ENCODE assay signal across 7 cellular contexts in the genomic region with DNA sequence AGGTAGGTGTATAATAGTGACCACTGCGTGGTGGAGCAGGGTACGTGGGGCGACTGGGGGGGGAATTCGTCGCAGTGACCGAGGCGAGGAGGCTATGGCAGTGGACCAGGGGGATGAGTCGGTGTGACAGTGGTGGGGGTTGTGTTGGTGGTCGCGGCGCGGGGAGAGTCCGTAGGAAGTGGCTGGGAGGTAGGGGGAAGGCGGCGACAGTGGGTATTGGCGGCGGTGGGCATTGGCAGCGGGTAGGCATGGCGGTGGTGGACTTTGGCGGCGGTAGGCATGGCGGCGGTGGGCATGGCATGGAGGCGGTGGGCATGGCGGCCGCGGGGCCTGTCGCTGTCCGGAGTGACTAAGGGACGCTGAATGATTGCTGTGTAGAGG. TPM values are rescaled to one million over a fixed set of nuclear protein-coding genes. Genes with fewer than 3 reads are reported as not detected.
DNase-seq lines count a peak whose midpoint lies in the region; ATAC-seq and TF ChIP-seq lines count a peak whose summit lies in the region.

No MANE protein-coding gene starts in this region.

- TF ChIP-seq CTCF in LNCaP clone FGC (IDR thresholded peaks at IDR 0.05; ENCODE audit: control insufficient read depth, extremely low read depth, insufficient read depth) (no peak), fibroblast of villous mesenchyme (IDR thresholded peaks at IDR 0.05; ENCODE audit: insufficient read depth, low read depth, low read length) (no peak), omental fat pad (IDR thresholded peaks at IDR 0.05) (no peak)

- intact Hi-C loops in posterior vena cava (cut with DNase I): no loop called here

- no peak for DNase-seq in LNCaP clone FGC (ENCODE audit: low read depth)
- DNase-seq in activated T-helper 1 cell treated with Interleukin-2 at 50 U/mL for 16 hours (ENCODE audit: low read depth): peak; percentile 1
- DNase-seq in fibroblast of villous mesenchyme (ENCODE audit: low read depth): no peak
- peak; percentile 81 for DNase-seq in posterior vena cava (ENCODE audit: low spot score)
- DNase-seq in OCI-M1 (lab: John Stamatoyannopoulos, UW): no peak
- no peak for DNase-seq in omental fat pad (ENCODE audit: low spot score)
- DNase-seq in superior temporal gyrus (ENCODE audit: extremely low spot score): no peak

- no peak for ATAC-seq in omental fat pad (ENCODE audit: low FRiP score)

- peak overlapping the region; percentile 96 for H3K4me3 ChIP-seq in LNCaP clone FGC (ENCODE audit: low read depth, low read length)
- peak overlapping the region; percentile 81 for H3K4me3 ChIP-seq in fibroblast of villous mesenchyme (ENCODE audit: low read depth, low read length)

RNA-seq across cellular contexts. Expression of a gene that starts 0.8 kb away (rescaled TPM):
- total RNA-seq in fibroblast of villous mesenchyme: 92.1 and 109 TPM in 2 replicates
- total RNA-seq in posterior vena cava: 10 to 100 TPM; 41.7 to 59.1 TPM
- total RNA-seq in omental fat pad: 10 to 100 TPM; 47.0 to 71.9 (median 67.3) TPM

RNA-seq across cellular contexts. Expression of a gene that starts 0.8 kb away (rescaled TPM):
- total RNA-seq in fibroblast of villous mesenchyme: 11.3 and 12.1 TPM in 2 replicates
- total RNA-seq in posterior vena cava: 10 to 100 TPM; 11.5 to 12.0 TPM
- 1 to 10 TPM; 1.2 to 6.8 (median 4.3) TPM for total RNA-seq in omental fat pad

Comparison
In these comparisons a context has a peak if more than half of its experiments do, and no peak if none do; other contexts are left out.
1. DNase-seq: peak in activated T-helper 1 cell treated with Interleukin-2 at 50 U/mL for 16 hours (single experiment) and posterior vena cava (single experiment); none in LNCaP clone FGC (single experiment), fibroblast of villous mesenchyme (single experiment), OCI-M1 (single experiment), omental fat pad (single experiment) and superior temporal gyrus (single experiment).